ENCODE assay signal across 1 cellular context in genomic region chr20:18465536-18466200, GRCh38.
TF ChIP-seq lines count a peak whose summit lies in the region.

No MANE protein-coding gene starts in this region.

TF ChIP-seq in K562, 482 proteins besides CTCF, POLR2A, EP300 and RAD21:
- TF ChIP-seq ZBTB1 (CRISPR knock-in tag; IDR thresholded peaks at IDR 0.05; ENCODE audit: borderline replicate concordance, low read depth) (no peak), RNF2 (IDR thresholded peaks at IDR 0.05) (no peak), CBX2 (IDR thresholded peaks at IDR 0.05; ENCODE audit: insufficient read depth, low read length, poor library complexity, severe bottlenecking) (no peak), ZNF551 (CRISPR knock-in tag; IDR thresholded peaks at IDR 0.05) (no peak), KAT2B (IDR thresholded peaks at IDR 0.05; ENCODE audit: low read depth, low read length) (no peak), STAT6 (CRISPR knock-in tag; IDR thresholded peaks at IDR 0.05) (no peak), NR2F6 (CRISPR knock-in tag; IDR thresholded peaks at IDR 0.05) (no peak), BRF1 (IDR thresholded peaks at IDR 0.05; ENCODE audit: borderline replicate concordance, extremely low read depth, insufficient read length) (no peak)
- TF ChIP-seq, protein P1, sequence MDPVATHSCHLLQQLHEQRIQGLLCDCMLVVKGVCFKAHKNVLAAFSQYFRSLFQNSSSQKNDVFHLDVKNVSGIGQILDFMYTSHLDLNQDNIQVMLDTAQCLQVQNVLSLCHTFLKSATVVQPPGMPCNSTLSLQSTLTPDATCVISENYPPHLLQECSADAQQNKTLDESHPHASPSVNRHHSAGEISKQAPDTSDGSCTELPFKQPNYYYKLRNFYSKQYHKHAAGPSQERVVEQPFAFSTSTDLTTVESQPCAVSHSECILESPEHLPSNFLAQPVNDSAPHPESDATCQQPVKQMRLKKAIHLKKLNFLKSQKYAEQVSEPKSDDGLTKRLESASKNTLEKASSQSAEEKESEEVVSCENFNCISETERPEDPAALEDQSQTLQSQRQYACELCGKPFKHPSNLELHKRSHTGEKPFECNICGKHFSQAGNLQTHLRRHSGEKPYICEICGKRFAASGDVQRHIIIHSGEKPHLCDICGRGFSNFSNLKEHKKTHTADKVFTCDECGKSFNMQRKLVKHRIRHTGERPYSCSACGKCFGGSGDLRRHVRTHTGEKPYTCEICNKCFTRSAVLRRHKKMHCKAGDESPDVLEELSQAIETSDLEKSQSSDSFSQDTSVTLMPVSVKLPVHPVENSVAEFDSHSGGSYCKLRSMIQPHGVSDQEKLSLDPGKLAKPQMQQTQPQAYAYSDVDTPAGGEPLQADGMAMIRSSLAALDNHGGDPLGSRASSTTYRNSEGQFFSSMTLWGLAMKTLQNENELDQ (CRISPR knock-in tag; IDR thresholded peaks at IDR 0.05; ENCODE audit: borderline replicate concordance): no peak
